9 cellular contexts compared by ENCODE assay signal in genomic region chr19:13012690-13013608, GRCh38. TPM values are rescaled to one million over a fixed set of nuclear protein-coding genes. Genes with fewer than 3 reads are reported as not detected.
DNase-seq lines count a peak whose midpoint lies in the region; ATAC-seq and TF ChIP-seq lines count a peak whose summit lies in the region.
"Had no signal": no experiment of that assay in that cellular context is flagged by ENCODE, and none has a peak within 500 bp of the region (broad histone marks: within the 10 kb centered on the region; RNA-seq: fewer than 3 reads in every experiment).

No MANE protein-coding gene starts in this region.

- H3K9me2 ChIP-seq in PC-3 (replicated peaks; ENCODE audit: low read length) = no peaks in the 10 kb centered on the region

- H2AFZ ChIP-seq in PC-3 (ENCODE audit: low read length) = peak overlapping the region; percentile 85

- POLR2A ChIA-PET in PC-3 (lab: Charles Lee; ENCODE audit: unreplicated experiment) = interaction anchor here (0.6 to 1.0 kb wide), 3 partner anchors 10 to 1123 kb away, joined by 3 to 9 read pairs (median 6); partner anchors contain the start of gene ASF1B

- peak overlapping the region; percentile 92 for H3K4me2 ChIP-seq in PC-3 (ENCODE audit: low read length)

- H3K9ac ChIP-seq in PC-3 (ENCODE audit: low read length) = peak overlapping the region; percentile 86

- no peaks in the 10 kb centered on the region for H3F3A ChIP-seq in PC-3 (ENCODE audit: low read length, unreplicated experiment)

- BruUV-seq in PC-3 (replicated peaks; lab: Mats Ljungman, UMichigan) = TSS peak; percentile 82

- DNase-seq in G401 (ENCODE audit: low spot score) = peak; percentile 67
- peak; percentile 78 for DNase-seq in PC-3
- peak; percentile 17 for DNase-seq in central memory CD4-positive, alpha-beta T cell
- DNase-seq in lower leg skin (ENCODE audit: low spot score in 2 of 2) = peak; percentile 74 to 95
- peak in 22 of 49 donors; percentile 32 to 70 (median 45) for DNase-seq in substantia nigra (lab: John Stamatoyannopoulos, UW)
- no peak for DNase-seq in NCI-H748 (lab: John Stamatoyannopoulos, UW; ENCODE audit: unreplicated experiment)
- DNase-seq in NCI-H1694 treated with DMSO at 0.1 percent for 48 hours (lab: John Stamatoyannopoulos, UW) = no peak

- H3K9me3 ChIP-seq in PC-3 (ENCODE audit: low read length) = no peaks in the 10 kb centered on the region

- peaks cover 81% of the 10 kb centered on the region for H3K79me2 ChIP-seq in PC-3 (ENCODE audit: low read length)

- H3K27ac ChIP-seq in PC-3 (ENCODE audit: low read length) (peak overlapping the region; percentile 81), substantia nigra (ENCODE audit: low read depth, low read length, poor library complexity, severe bottlenecking) (peak overlapping the region; percentile 87)

- ATAC-seq in PC-3 = peak; percentile 21
- no peak for ATAC-seq in HG03045 (IDR thresholded peaks at IDR 0.05; ENCODE audit: unreplicated experiment)

- 0 out of 2 replicates have a peak, but pooled peaks cover 4% of the 10 kb centered on the region for H3K36me3 ChIP-seq in PC-3 (ENCODE audit: low read depth, low read length)

- no peaks in the 10 kb centered on the region for H3K27me3 ChIP-seq in PC-3 (ENCODE audit: low read length)

- no peak for TF ChIP-seq POLR2A in lower leg skin (IDR thresholded peaks at IDR 0.05)

- H3K4me1 ChIP-seq in PC-3 (ENCODE audit: insufficient read depth, low read length) = peaks cover 48% of the 10 kb centered on the region

- TF ChIP-seq CTCF in PC-3 (conservative IDR thresholded peaks at IDR 0.05; ENCODE audit: low read depth, low read length) = no peak
- no peak for TF ChIP-seq CTCF in lower leg skin (IDR thresholded peaks at IDR 0.05)

- 3% methylated on average over 50 to 52 of the region's 52 CpGs for WGBS in lower leg skin, 2 donors

- intact Hi-C loops in PC-3 (cut with micrococcal nuclease) = loop anchor here (1.0 kb wide), 1 partner anchor 17 kb away; no protein-coding TSS in a partner anchor
- intact Hi-C loops in lower leg skin (cut with DNase I; ENCODE audit: low total_unique reads) = no loop called here

- CTCF ChIA-PET in PC-3 (lab: Charles Lee) = interaction anchor here (0.7 to 2.2 kb wide), 5 partner anchors 9 to 48 kb away, joined by 3 to 14 read pairs (median 7); no protein-coding TSS in a partner anchor

- in situ Hi-C loops in G401 (cut with HindIII; ENCODE audit: low sequenced_read_pairs) = no loop called here

- H3K4me3 ChIP-seq in PC-3 (ENCODE audit: low read length) = peak overlapping the region; percentile 75
- H3K4me3 ChIP-seq in lower leg skin (ENCODE audit: low read depth, poor library complexity, severe bottlenecking) = peak overlapping the region; percentile 7

- no peaks in the 10 kb centered on the region for H4K20me1 ChIP-seq in PC-3 (ENCODE audit: low read length)

RNA-seq across cellular contexts. Expression of gene NFIX, which starts 17.7 kb away (rescaled TPM):
- total RNA-seq in G401 (2014; rRNA removed; shearing (Covaris generic)) = 0.86 and 3.6 TPM in 2 replicates
- total RNA-seq in PC-3 (2014; rRNA removed) = 43.3 and 75.8 TPM in 2 replicates
- 100 to 1,000 TPM; 119 to 177 (median 136) TPM for total RNA-seq in lower leg skin

RNA-seq across cellular contexts. Expression of gene DAND5, which starts 43.6 kb away (rescaled TPM):
- 0.18 TPM in 1 of 2 replicates, not detected in the other for total RNA-seq in G401 (2014; rRNA removed; shearing (Covaris generic))
- total RNA-seq in PC-3 (2014; rRNA removed) = 0.55 and 1.1 TPM in 2 replicates
- total RNA-seq in lower leg skin = under 1 TPM in 1 of 4 donors, not detected in 3; 0.32 TPM
- total RNA-seq: NCI-H460 had no signal

RNA-seq across cellular contexts. Expression of gene GADD45GIP1, which starts 55.9 kb away (rescaled TPM):
- total RNA-seq in G401 (2014; rRNA removed; shearing (Covaris generic)) = 79.7 and 124 TPM in 2 replicates
- total RNA-seq in PC-3 (2014; rRNA removed) (219 and 352 TPM in 2 replicates), lower leg skin (10 to 100 TPM; 21.8 to 42.3 (median 29.7) TPM)

Comparison
In these comparisons a context has a peak if more than half of its experiments do, and no peak if none do; other contexts are left out.
1. DNase-seq: peak in G401 (single experiment), PC-3 (single experiment), central memory CD4-positive, alpha-beta T cell (single experiment) and lower leg skin (2 of 2); none in NCI-H748 (single experiment) and NCI-H1694 treated with DMSO at 0.1 percent for 48 hours (single experiment).